8 cellular contexts compared by ENCODE assay signal in genomic region chr12:62191747-62192485, GRCh38.
DNase-seq lines count a peak whose midpoint lies in the region; ATAC-seq and TF ChIP-seq lines count a peak whose summit lies in the region.

No MANE protein-coding gene starts in this region.

- peak overlapping the region; percentile 47 to 67 (median 54) for H3K4me3 ChIP-seq in BLaER1 treated with 17β-estradiol and CSF1 and Interleukin-3, amounts not matched to agents 10 nM and 100 nM

- peak; percentile 16 to 22 for DNase-seq in activated T-cell treated with anti-CD3 and anti-CD28 coated beads, Interleukin-2, amount 50 U/mL, for 72 hours
- DNase-seq in glutamatergic neuron (peak; percentile 38), posterior cingulate gyrus (peak in 9 of 10 donors; percentile 10 to 89 (median 44))

- ATAC-seq in HG03432 (IDR thresholded peaks at IDR 0.05; ENCODE audit: unreplicated experiment) (peak; percentile 13), HG03196 (IDR thresholded peaks at IDR 0.05; ENCODE audit: unreplicated experiment) (no peak), GM19455 (IDR thresholded peaks at IDR 0.05; ENCODE audit: unreplicated experiment) (no peak), GM19324 (IDR thresholded peaks at IDR 0.05; ENCODE audit: low FRiP score, unreplicated experiment) (no peak)
- peak; percentile 48 to 55 for ATAC-seq in activated T-cell treated with anti-CD3 and anti-CD28 coated beads, Interleukin-2, amount 50 U/mL, for 72 hours (replicated peaks in 1 of 2)

- no peaks in the 10 kb centered on the region for H4K20me1 ChIP-seq in BLaER1 treated with 17β-estradiol and CSF1 and Interleukin-3, amounts not matched to agents 10 nM and 100 nM

- H3K4me3 Mint-ChIP-seq in activated T-cell treated with anti-CD3 and anti-CD28 coated beads, Interleukin-2, amount 50 U/mL, for 72 hours = peak overlapping the region; percentile 90 to 92
- peak overlapping the region; percentile 93 for H3K4me3 Mint-ChIP-seq in glutamatergic neuron (ENCODE audit: unreplicated experiment)

- H3K4me1 Mint-ChIP-seq in activated T-cell treated with anti-CD3 and anti-CD28 coated beads, Interleukin-2, amount 50 U/mL, for 72 hours (ENCODE audit: low read depth) = peaks cover 27% of the 10 kb centered on the region
- peaks cover 6% of the 10 kb centered on the region for H3K4me1 Mint-ChIP-seq in glutamatergic neuron (ENCODE audit: low read depth, unreplicated experiment)

- peaks cover 26 to 30% (median 27%) of the 10 kb centered on the region in 11 experiments for H3K27me3 ChIP-seq in BLaER1 treated with 17β-estradiol and CSF1 and Interleukin-3, amounts not matched to agents 10 nM and 100 nM

- no peaks in the 10 kb centered on the region for H3K36me3 Mint-ChIP-seq in activated T-cell treated with anti-CD3 and anti-CD28 coated beads, Interleukin-2, amount 50 U/mL, for 72 hours (ENCODE audit: insufficient read depth in 2 of 2)
- H3K36me3 Mint-ChIP-seq in glutamatergic neuron (ENCODE audit: unreplicated experiment) = no peaks in the 10 kb centered on the region

- H3K9me3 ChIP-seq in BLaER1 treated with 17β-estradiol and CSF1 and Interleukin-3, amounts not matched to agents 10 nM and 100 nM (replicated peaks in 1 of 11) = peaks cover 18 to 26% (median 21%) of the 10 kb centered on the region in 11 experiments

- no peak overlapping the region for H3K27ac Mint-ChIP-seq in activated T-cell treated with anti-CD3 and anti-CD28 coated beads, Interleukin-2, amount 50 U/mL, for 72 hours
- H3K27ac Mint-ChIP-seq in glutamatergic neuron (ENCODE audit: unreplicated experiment) = no peak overlapping the region

- intact Hi-C loops in posterior cingulate gyrus (cut with DNase I) = no loop called here

- H3K27ac ChIP-seq in BLaER1 treated with 17β-estradiol and CSF1 and Interleukin-3, amounts not matched to agents 10 nM and 100 nM = peak overlapping the region in 1 of 11 experiments; percentile 41; a peak in 1 of 22 replicates

- peak overlapping the region; percentile 77 to 93 (median 85) for H3K4me2 ChIP-seq in BLaER1 treated with 17β-estradiol and CSF1 and Interleukin-3, amounts not matched to agents 10 nM and 100 nM

- H3K9ac ChIP-seq in BLaER1 treated with 17β-estradiol and CSF1 and Interleukin-3, amounts not matched to agents 10 nM and 100 nM = peak overlapping the region in 9 of 11 experiments; percentile 10 to 56 (median 45); a peak in 11 of 22 replicates

- peaks cover 24 to 39% (median 26%) of the 10 kb centered on the region in 10 experiments for H3K4me1 ChIP-seq in BLaER1 treated with 17β-estradiol and CSF1 and Interleukin-3, amounts not matched to agents 10 nM and 100 nM

- no peaks in the 10 kb centered on the region for H3K9me3 Mint-ChIP-seq in activated T-cell treated with anti-CD3 and anti-CD28 coated beads, Interleukin-2, amount 50 U/mL, for 72 hours
- no peaks in the 10 kb centered on the region for H3K9me3 Mint-ChIP-seq in glutamatergic neuron (ENCODE audit: unreplicated experiment)

- TF ChIP-seq CTCF in glutamatergic neuron (IDR thresholded peaks at IDR 0.05; ENCODE audit: partially characterized antibody, unreplicated experiment) = no peak

- peaks cover 0 to 8% (median 0%) of the 10 kb centered on the region in 11 experiments; a peak in 2 of 22 replicates for H3K36me3 ChIP-seq in BLaER1 treated with 17β-estradiol and CSF1 and Interleukin-3, amounts not matched to agents 10 nM and 100 nM

- peaks cover 37% of the 10 kb centered on the region for H3K27me3 Mint-ChIP-seq in activated T-cell treated with anti-CD3 and anti-CD28 coated beads, Interleukin-2, amount 50 U/mL, for 72 hours (ENCODE audit: low read depth)
- peaks cover 3% of the 10 kb centered on the region for H3K27me3 Mint-ChIP-seq in glutamatergic neuron (ENCODE audit: unreplicated experiment)

Comparison
In these comparisons a context has a peak if more than half of its experiments do, and no peak if none do; other contexts are left out.
1. ATAC-seq: peak in HG03432 (single experiment) and activated T-cell treated with anti-CD3 and anti-CD28 coated beads, Interleukin-2, amount 50 U/mL, for 72 hours (2 of 2); none in HG03196 (single experiment), GM19455 (single experiment) and GM19324 (single experiment).
2. Peak in every context shown above with its lines, with median percentiles within 50 percentile points of each other: DNase-seq.